17 cellular contexts compared by ENCODE assay signal in the genomic region with DNA sequence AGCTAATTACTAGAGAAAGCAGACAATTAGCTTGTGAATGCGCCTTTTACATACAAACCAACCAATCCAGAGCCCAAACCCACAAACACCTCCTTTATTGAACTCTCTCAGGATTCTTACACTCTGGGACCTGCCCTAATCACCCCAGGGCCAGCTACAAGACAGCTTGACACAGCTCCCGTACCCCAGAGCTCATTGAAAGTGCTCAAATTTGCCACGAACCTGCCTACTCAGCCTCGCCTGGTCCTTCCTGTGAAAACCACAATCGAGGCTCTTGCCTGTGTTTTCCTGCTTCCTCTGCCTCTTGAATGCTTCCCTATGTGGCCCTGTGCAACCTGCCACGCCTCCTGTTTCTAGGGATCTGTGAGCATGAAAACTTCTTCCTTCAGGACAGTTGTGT.
"Had no signal": no experiment of that assay in that cellular context is flagged by ENCODE, and none has a peak within 500 bp of the region (broad histone marks: within the 10 kb centered on the region; RNA-seq: fewer than 3 reads in every experiment).

No MANE protein-coding gene starts in this region.

- DNase-seq: activated CD4-positive, alpha-beta T cell treated with anti-CD3 and anti-CD28 coated beads for 4 hours; activated CD8-positive, alpha-beta memory T cell treated with anti-CD3 and anti-CD28 coated beads, Interleukin-2, amount 50 U/mL, for 48 hours; activated CD8-positive, alpha-beta T cell treated with anti-CD3 and anti-CD28 coated beads, Interleukin-2, amount 10 ng/mL, durations not matched to agents 7 days and 5 days; activated naive CD8-positive, alpha-beta T cell treated with anti-CD3 and anti-CD28 coated beads, Interleukin-2, amount 50 U/mL, for 24 hours; heart right ventricle; kidney; left ventricle myocardium inferior; T-helper 9 cell; tibial artery had no signal

- H3K36me3 ChIP-seq: ascending aorta, heart right ventricle, left ventricle myocardium inferior, tibial artery, vagina had no signal

- H3K4me3 ChIP-seq: ascending aorta, heart right ventricle, left ventricle myocardium inferior, skin epidermis, tibial artery, vagina had no signal

- H3K27ac ChIP-seq: ascending aorta, heart right ventricle, left ventricle myocardium inferior, parathyroid adenoma, skin epidermis, tibial artery, vagina, VCaP had no signal

- H3K9ac ChIP-seq: parathyroid adenoma had no signal

- H3K27me3 ChIP-seq: ascending aorta, vagina had no signal

- H3K36me3 Mint-ChIP-seq: memory B cell had no signal

- H3K4me3 Mint-ChIP-seq: activated CD8-positive, alpha-beta T cell treated with anti-CD3 and anti-CD28 coated beads, Interleukin-2, amount 10 ng/mL, durations not matched to agents 7 days and 5 days; activated naive CD8-positive, alpha-beta T cell treated with anti-CD3 and anti-CD28 coated beads, Interleukin-2, amount 50 U/mL, for 24 hours; memory B cell; neural crest cell had no signal

- H3K9me3 ChIP-seq: ascending aorta, heart right ventricle, left ventricle myocardium inferior, tibial artery, vagina had no signal

- H2AFZ ChIP-seq: parathyroid adenoma had no signal

- H3K27ac Mint-ChIP-seq: activated CD8-positive, alpha-beta T cell treated with anti-CD3 and anti-CD28 coated beads, Interleukin-2, amount 10 ng/mL, durations not matched to agents 7 days and 5 days; activated naive CD8-positive, alpha-beta T cell treated with anti-CD3 and anti-CD28 coated beads, Interleukin-2, amount 50 U/mL, for 24 hours; memory B cell had no signal

- H3K79me2 ChIP-seq: parathyroid adenoma had no signal

- ATAC-seq: activated CD8-positive, alpha-beta T cell treated with anti-CD3 and anti-CD28 coated beads, Interleukin-2, amount 10 ng/mL, durations not matched to agents 7 days and 5 days; activated naive CD8-positive, alpha-beta T cell treated with anti-CD3 and anti-CD28 coated beads, Interleukin-2, amount 50 U/mL, for 24 hours; heart right ventricle had no signal

- H3K9me3 Mint-ChIP-seq: activated naive CD8-positive, alpha-beta T cell treated with anti-CD3 and anti-CD28 coated beads, Interleukin-2, amount 50 U/mL, for 24 hours; memory B cell; neural crest cell had no signal

- FAIRE-seq: frontal cortex, kidney had no signal

- H3K4me1 ChIP-seq: ascending aorta, heart right ventricle, left ventricle myocardium inferior, parathyroid adenoma, tibial artery, vagina had no signal
